In the genomic region with DNA sequence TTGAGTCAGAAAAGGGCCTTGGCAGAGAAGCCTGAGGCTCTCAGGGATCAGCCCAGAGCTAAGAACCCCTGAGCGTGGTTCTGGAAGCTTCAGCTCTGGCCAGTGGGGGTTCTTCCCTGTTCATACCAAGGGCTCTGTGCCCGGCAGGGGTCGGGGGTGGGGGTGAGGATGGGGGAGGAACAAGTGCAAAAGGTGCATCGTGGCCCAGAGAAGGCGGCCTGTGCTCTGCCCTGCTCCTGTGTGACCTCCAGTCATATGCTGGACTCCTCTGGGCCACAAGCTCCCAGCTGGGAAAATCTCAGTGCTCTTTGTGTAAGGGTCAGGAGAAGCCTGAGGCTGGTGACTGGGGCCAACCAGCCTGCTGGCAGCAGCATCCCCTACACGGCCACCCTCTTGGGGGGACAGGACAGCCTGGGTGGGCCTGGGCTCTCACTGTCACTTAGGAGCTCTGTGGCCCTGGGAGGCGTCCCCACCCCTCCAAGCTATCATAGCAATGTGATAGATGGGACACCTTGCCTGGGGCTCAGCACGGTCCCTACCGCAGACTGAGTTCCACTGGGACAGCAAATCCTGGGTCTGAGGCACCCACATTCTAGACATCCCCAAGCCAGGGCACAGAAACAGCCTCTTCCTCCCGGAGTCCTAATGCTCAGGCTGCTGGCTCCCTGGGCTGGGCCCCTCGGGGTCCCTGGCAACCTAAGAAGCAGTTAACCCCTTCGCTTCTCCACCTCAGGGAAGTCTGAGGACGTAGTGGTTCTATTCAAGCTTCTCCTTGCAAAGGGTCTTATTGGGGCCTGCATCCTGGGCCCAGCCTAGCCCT, we compare ENCODE assay signal across 9 cellular contexts. TPM values are rescaled to one million over a fixed set of nuclear protein-coding genes. Genes with fewer than 3 reads are reported as not detected.
DNase-seq lines count a peak whose midpoint lies in the region; ATAC-seq and TF ChIP-seq lines count a peak whose summit lies in the region.
"Had no signal": no experiment of that assay in that cellular context is flagged by ENCODE, and none has a peak within 500 bp of the region (broad histone marks: within the 10 kb centered on the region; RNA-seq: fewer than 3 reads in every experiment).

No MANE protein-coding gene starts in this region.

- no peak for TF ChIP-seq POLR2A in testis (IDR thresholded peaks at IDR 0.05)

- H3K9me3 Mint-ChIP-seq in endodermal cell (peaks cover 39% of the 10 kb centered on the region), T-cell (peaks cover 6 to 13% (median 7%) of the 10 kb centered on the region in 3 donors)

- POLR2A ChIA-PET in T-cell (lab: Charles Lee): no interaction called here

- ATAC-seq in HG03439 (IDR thresholded peaks at IDR 0.05; ENCODE audit: unreplicated experiment) (no peak), T-cell (replicated peaks in 1 of 4) (no peak)

- DNase-seq in SK-N-DZ (ENCODE audit: low spot score) (peak; percentile 56), endodermal cell (no peak), testis (no peak), AML-193 (lab: John Stamatoyannopoulos, UW) (no peak), SHP77 (lab: John Stamatoyannopoulos, UW) (no peak), T-cell (no peak)
- DNase-seq: NCI-H1092 treated with DMSO at 0.1 percent for 48 hours had no signal

- H3K4me1 Mint-ChIP-seq in endodermal cell (peaks cover 16% of the 10 kb centered on the region), T-cell (peaks cover 9 to 21% (median 13%) of the 10 kb centered on the region in 3 donors)

- CTCF ChIA-PET in T-cell (lab: Charles Lee): interaction anchor here (0.6 to 0.9 kb wide), 6 partner anchors 11 to 131 kb away, joined by 3 to 10 read pairs (median 8); no protein-coding TSS in a partner anchor

- WGBS in endodermal cell (ENCODE audit: insufficient coverage in 1 of 2, insufficient read length in 1 of 2), 2 experiments: 62 to 69% methylated on average over 7 to 13 of the region's 13 CpGs
- WGBS in mesodermal cell (ENCODE audit: insufficient coverage in 2 of 2), 2 experiments: 39 to 44% methylated on average over 10 to 12 of the region's 13 CpGs
- WGBS in testis, 2 donors: 51 to 54% methylated on average over 8 to 13 of the region's 13 CpGs

- H3K4me3 Mint-ChIP-seq in endodermal cell (no peak overlapping the region), T-cell (no peak overlapping the region)

- H3K36me3 ChIP-seq in endodermal cell (ENCODE audit: control insufficient read depth, insufficient read depth, low read length): no peaks in the 10 kb centered on the region
- peaks cover 4% of the 10 kb centered on the region for H3K36me3 ChIP-seq in mesodermal cell (ENCODE audit: control insufficient read depth, insufficient read depth, low read length)
- no peaks in the 10 kb centered on the region for H3K36me3 ChIP-seq in testis (ENCODE audit: low read depth, missing control alignments)

- H3K9me3 ChIP-seq in endodermal cell (ENCODE audit: control insufficient read depth, low read length) (peaks cover 23% of the 10 kb centered on the region), mesodermal cell (ENCODE audit: control insufficient read depth, low read length) (peaks cover 28% of the 10 kb centered on the region), testis (no peaks in the 10 kb centered on the region)

- H3K4me3 ChIP-seq in endodermal cell (ENCODE audit: low read length) (no peak overlapping the region), mesodermal cell (ENCODE audit: extremely low read depth, insufficient read depth, low read length, poor library complexity, severe bottlenecking) (peak overlapping the region; percentile 30), testis (no peak overlapping the region)

- H3K4me1 ChIP-seq in endodermal cell (ENCODE audit: control insufficient read depth, insufficient read depth, low read length): peaks cover 15% of the 10 kb centered on the region
- H3K4me1 ChIP-seq in mesodermal cell (ENCODE audit: control insufficient read depth, insufficient read depth, low read length, poor library complexity, severe bottlenecking): peaks cover 51% of the 10 kb centered on the region
- H3K4me1 ChIP-seq in testis: peaks cover 57% of the 10 kb centered on the region

- H3K9ac ChIP-seq in endodermal cell (ENCODE audit: extremely low read depth, low read length, poor library complexity, severe bottlenecking): no peak overlapping the region

- H3K36me3 Mint-ChIP-seq in endodermal cell (ENCODE audit: low read depth) (peaks cover 12% of the 10 kb centered on the region), T-cell (peaks cover 12% of the 10 kb centered on the region)

- intact Hi-C loops in testis (cut with DNase I; ENCODE audit: low total_unique reads): no loop called here

- no peaks in the 10 kb centered on the region for H3K27me3 ChIP-seq in endodermal cell (ENCODE audit: control insufficient read depth, insufficient read depth, low read length, poor library complexity, severe bottlenecking)
- no peaks in the 10 kb centered on the region for H3K27me3 ChIP-seq in testis

- TF ChIP-seq CTCF in endodermal cell (conservative IDR thresholded peaks at IDR 0.05) (no peak), testis (IDR thresholded peaks at IDR 0.05) (no peak)

- H3K27ac ChIP-seq in endodermal cell (ENCODE audit: low read depth, low read length) (peak overlapping the region; percentile 66), mesodermal cell (ENCODE audit: low read depth, low read length, severe bottlenecking) (peak overlapping the region; percentile 85), testis (peak overlapping the region; percentile 87)

- H3K27ac Mint-ChIP-seq in endodermal cell (peak overlapping the region; percentile 87), T-cell (no peak overlapping the region)

- no peaks in the 10 kb centered on the region for H3K27me3 Mint-ChIP-seq in endodermal cell (ENCODE audit: insufficient read depth)
- H3K27me3 Mint-ChIP-seq in T-cell: no peaks in the 10 kb centered on the region

RNA-seq across cellular contexts. Expression of a gene that starts 2.5 kb away (rescaled TPM):
- 5.3 and 5.5 TPM in 2 replicates for polyA plus RNA-seq in SK-N-DZ (2014; cell fraction: cytosol; rRNA removed)
- 9.7 and 14.5 TPM in 2 replicates for polyA plus RNA-seq in SK-N-DZ (2014; cell fraction: nucleus; rRNA removed)
- total RNA-seq in endodermal cell: 1 to 10 TPM in 1 of 2 donors, under 1 TPM in 1; 1.00 to 1.3 TPM
- 0.75 TPM for polyA plus RNA-seq in endodermal cell (2013, experiment 1 of 2)
- 0.58 TPM for polyA plus RNA-seq in endodermal cell (2013, experiment 2 of 2)
- polyA plus RNA-seq in mesodermal cell (2013, experiment 1 of 2): 46.3 TPM
- 27.6 TPM for polyA plus RNA-seq in mesodermal cell (2013, experiment 2 of 2)
- total RNA-seq in testis: 10 to 100 TPM; 14.9 to 19.1 TPM
- polyA plus RNA-seq in testis (ENCODE audit: insufficient read depth, low read depth, low replicate concordance): 21.2 TPM
- total RNA-seq in T-cell: under 1 TPM in 4 of 5 donors, not detected in 1; 0.09 to 0.96 (median 0.33) TPM

RNA-seq across cellular contexts. Expression of a gene that starts 3.5 kb away (rescaled TPM):
- polyA plus RNA-seq in SK-N-DZ (2014; cell fraction: cytosol; rRNA removed): 107 and 138 TPM in 2 replicates
- 117 and 139 TPM in 2 replicates for polyA plus RNA-seq in SK-N-DZ (2014; cell fraction: nucleus; rRNA removed)
- 1 to 10 TPM in 1 of 2 donors, under 1 TPM in 1; 0.60 to 2.7 TPM for total RNA-seq in endodermal cell
- 14.7 TPM for polyA plus RNA-seq in endodermal cell (2013, experiment 1 of 2)
- 11.6 TPM for polyA plus RNA-seq in endodermal cell (2013, experiment 2 of 2)
- 23.5 TPM for polyA plus RNA-seq in mesodermal cell (2013, experiment 1 of 2)
- polyA plus RNA-seq in mesodermal cell (2013, experiment 2 of 2): 18.6 TPM
- total RNA-seq in testis: 1 to 10 TPM; 8.3 to 8.9 TPM
- 30.3 TPM for polyA plus RNA-seq in testis (ENCODE audit: insufficient read depth, low read depth, low replicate concordance)
- under 1 TPM in 3 of 5 donors, not detected in 2; 0.41 to 0.66 (median 0.44) TPM for total RNA-seq in T-cell

RNA-seq across cellular contexts. Expression of a gene that starts 13.4 kb away (rescaled TPM):
- not detected in 2 replicates for polyA plus RNA-seq in SK-N-DZ (2014; cell fraction: cytosol; rRNA removed)
- polyA plus RNA-seq in SK-N-DZ (2014; cell fraction: nucleus; rRNA removed): not detected in 2 replicates
- under 1 TPM in 1 of 2 donors, not detected in 1; 0.53 TPM for total RNA-seq in endodermal cell
- polyA plus RNA-seq in endodermal cell (2013, experiment 1 of 2): 0.50 TPM
- 0.66 TPM for polyA plus RNA-seq in endodermal cell (2013, experiment 2 of 2)
- 0.48 TPM for polyA plus RNA-seq in mesodermal cell (2013, experiment 1 of 2)
- polyA plus RNA-seq in mesodermal cell (2013, experiment 2 of 2): not detected
- 10 to 100 TPM; 21.4 to 35.0 TPM for total RNA-seq in testis
- 85.6 TPM for polyA plus RNA-seq in testis (ENCODE audit: insufficient read depth, low read depth, low replicate concordance)
- under 1 TPM in 3 of 5 donors, not detected in 2; 0.41 to 0.76 (median 0.66) TPM for total RNA-seq in T-cell

Comparison
In these comparisons a context has a peak if more than half of its experiments do, and no peak if none do; other contexts are left out.
1. RNA of a gene that starts 2.5 kb away (total RNA-seq): 14.9 to 19.1 TPM in testis; 1.00 to 1.3 TPM in endodermal cell and 0.09 to 0.96 TPM in T-cell; every median in the first group is over 4 times any median in the second.
2. RNA of a gene that starts 13.4 kb away (total RNA-seq): 21.4 to 35.0 TPM in testis; 0.53 TPM in endodermal cell and 0.41 to 0.76 TPM in T-cell; every median in the first group is over 10 times any median in the second.
3. Peak in every context shown above with its lines, with median percentiles within 50 percentile points of each other: H3K27ac ChIP-seq.